8 cellular contexts compared by ENCODE assay signal in genomic region chr15:45036812-45037781, GRCh38. TPM values are rescaled to one million over a fixed set of nuclear protein-coding genes. Genes with fewer than 3 reads are reported as not detected.
DNase-seq lines count a peak whose midpoint lies in the region; ATAC-seq and TF ChIP-seq lines count a peak whose summit lies in the region.
"Not testable (repeated sequence)": the region's sequence is repeated elsewhere in the genome, so short reads cannot be mapped to it uniquely, and the experiment has no call there.

No MANE protein-coding gene starts in this region.

- H3K36me3 ChIP-seq in adrenal gland (replicated peaks in 1 of 2); heart left ventricle; prostate gland; upper lobe of left lung: not testable (repeated sequence)

- not testable (repeated sequence) for H3K4me3 ChIP-seq in adrenal gland, heart left ventricle, prostate gland, upper lobe of left lung

- not testable (repeated sequence) for H3K27ac ChIP-seq in adrenal gland, heart left ventricle, upper lobe of left lung
- H3K27ac ChIP-seq in prostate gland = peak overlapping the region; percentile 49 to 84

- not testable (repeated sequence) for H3K9me3 ChIP-seq in adrenal gland (replicated peaks in 1 of 3); heart left ventricle; prostate gland; upper lobe of left lung

- WGBS in adrenal gland, 4 donors = 22 to 33% (median 28%) methylated on average over 6 of the region's 6 CpGs
- WGBS in heart left ventricle, 4 donors = 36 to 45% (median 40%) methylated on average over 6 of the region's 6 CpGs
- 14% methylated on average over 6 of the region's 6 CpGs for WGBS in prostate gland
- WGBS in upper lobe of left lung, 2 donors = 30 to 31% methylated on average over 6 of the region's 6 CpGs

- TF ChIP-seq EP300 in upper lobe of left lung (IDR thresholded peaks at IDR 0.05) = not testable (repeated sequence)

- peak; percentile 86 for TF ChIP-seq CTCF in GM13976 (IDR thresholded peaks at IDR 0.05; ENCODE audit: borderline replicate concordance, control extremely low read depth, extremely low read depth, insufficient read depth, missing control alignments)
- peak; percentile 77 to 94 (median 89) for TF ChIP-seq CTCF in adrenal gland (IDR thresholded peaks at IDR 0.05)
- TF ChIP-seq CTCF in heart left ventricle (IDR thresholded peaks at IDR 0.05) = peak; percentile 74 to 85 (median 80)
- peak; percentile 67 to 95 (median 89) for TF ChIP-seq CTCF in prostate gland (IDR thresholded peaks at IDR 0.05)
- TF ChIP-seq CTCF in upper lobe of left lung (IDR thresholded peaks at IDR 0.05) = peak; percentile 40 to 93 (median 84)

- DNase-seq in GM13976 (ENCODE audit: low spot score) (peak; percentile 63), NCI-H2081 treated with DMSO at 0.1 percent for 48 hours (lab: John Stamatoyannopoulos, UW) (peak; percentile 56), T-helper 22 cell (ENCODE audit: low read depth) (peak; percentile 19), adrenal gland (peak; percentile 75 to 87 (median 81)), heart left ventricle (peak; percentile 54 to 80 (median 62)), prostate gland (ENCODE audit: low spot score) (peak; percentile 76), upper lobe of left lung (peak in 1 of 2 donors; percentile 88)

- intact Hi-C loops in adrenal gland (cut with DNase I) (loop anchor here in 1 of 2 donors (5.0 kb wide), 1 partner anchor 70 kb away; no protein-coding TSS in a partner anchor), heart left ventricle (cut with DNase I) (loop anchor here in 8 of 10 donors (2.0 to 10.0 kb wide), 4 partner anchors 68 to 80 kb away; partner anchors contain the start of genes DUOX2 (in 1 of the 8) and DUOXA2 (in 1 of the 8))
- intact Hi-C loops in prostate gland (cut with DNase I) = not testable (repeated sequence)

- in situ Hi-C loops in GM13976 (cut with MboI; ENCODE audit: low sequenced_read_pairs, unreplicated experiment) = not testable (repeated sequence)

- H3K27me3 ChIP-seq in adrenal gland; heart left ventricle; prostate gland (replicated peaks; ENCODE audit: insufficient read depth); upper lobe of left lung: not testable (repeated sequence)

- not testable (repeated sequence) for TF ChIP-seq POLR2A in adrenal gland (IDR thresholded peaks at IDR 0.05); heart left ventricle (IDR thresholded peaks at IDR 0.05); prostate gland (IDR thresholded peaks at IDR 0.05); upper lobe of left lung (IDR thresholded peaks at IDR 0.05)

- not testable (repeated sequence) for H3K4me1 ChIP-seq in adrenal gland (replicated peaks in 1 of 2); heart left ventricle; prostate gland (replicated peaks)
- peaks cover 4 to 13% (median 9%) of the 10 kb centered on the region in 4 donors for H3K4me1 ChIP-seq in upper lobe of left lung

- peak; percentile 80 for ATAC-seq in HG02973 (IDR thresholded peaks at IDR 0.05; ENCODE audit: unreplicated experiment)
- ATAC-seq in heart left ventricle = peak; percentile 64 to 91 (median 87)
- ATAC-seq in upper lobe of left lung (ENCODE audit: low FRiP score in 2 of 2) = peak; percentile 94 to 95

RNA-seq across cellular contexts. Expression of gene SORD, which starts 14.1 kb away (rescaled TPM):
- total RNA-seq in adrenal gland = 100 to 1,000 TPM in 1 of 8 donors, 10 to 100 TPM in 7; 30.1 to 164 (median 53.5) TPM
- 100 to 1,000 TPM in 1 of 3 donors, 1 to 10 TPM in 2; 6.8 to 124 (median 8.1) TPM for polyA plus RNA-seq in adrenal gland
- 10 to 100 TPM in 5 of 9 donors, 1 to 10 TPM in 4; 5.7 to 16.7 (median 11.0) TPM for total RNA-seq in heart left ventricle
- polyA plus RNA-seq in heart left ventricle = 1 to 10 TPM; 3.4 to 6.4 TPM
- 100 to 1,000 TPM; 197 to 593 TPM for total RNA-seq in prostate gland
- total RNA-seq in upper lobe of left lung = 10 to 100 TPM in 3 of 6 donors, 1 to 10 TPM in 3; 4.6 to 11.5 (median 9.3) TPM
